In genomic region chr20:5688431-5688972, GRCh38 we compare ENCODE assay signal across 1 cellular context.
TF ChIP-seq lines count a peak whose summit lies in the region.

No MANE protein-coding gene starts in this region.

TF ChIP-seq in HepG2, 621 proteins besides CTCF, POLR2A, EP300 and RAD21 (continued from another document and continues in another):
- no peak for TF ChIP-seq CSRNP2 (CRISPR knock-in tag; conservative IDR thresholded peaks at IDR 0.05; ENCODE audit: low read depth)
- no peak for TF ChIP-seq TCF7 (IDR thresholded peaks at IDR 0.05; ENCODE audit: low read depth)
- no peak for TF ChIP-seq ZNF17 (CRISPR knock-in tag; IDR thresholded peaks at IDR 0.05)
- TF ChIP-seq PRDM10 (CRISPR knock-in tag; IDR thresholded peaks at IDR 0.05; ENCODE audit: low read depth), result no peak
- no peak for TF ChIP-seq ZBTB3 (CRISPR knock-in tag; IDR thresholded peaks at IDR 0.05; ENCODE audit: borderline replicate concordance, low read depth)
- TF ChIP-seq ZNF841 (CRISPR knock-in tag; IDR thresholded peaks at IDR 0.05; ENCODE audit: borderline replicate concordance), result no peak
- no peak for TF ChIP-seq ZNF205 (CRISPR knock-in tag; IDR thresholded peaks at IDR 0.05)
- no peak for TF ChIP-seq ZUFSP (CRISPR knock-in tag; IDR thresholded peaks at IDR 0.05; ENCODE audit: borderline replicate concordance)
- 0 out of 2 replicates have a peak, but pooled peaks have one; percentile 28 for TF ChIP-seq CC2D1A (CRISPR knock-in tag; IDR thresholded peaks at IDR 0.05)
- no peak for TF ChIP-seq ZNF660 (CRISPR knock-in tag; IDR thresholded peaks at IDR 0.05; ENCODE audit: borderline replicate concordance, low read depth)
- no peak for TF ChIP-seq MAFK (conservative IDR thresholded peaks at IDR 0.05 in 1 of 2, IDR thresholded peaks at IDR 0.05 in 1 of 2; ENCODE audit: low read length in 2 of 2)
- TF ChIP-seq ZBTB38 (CRISPR knock-in tag; IDR thresholded peaks at IDR 0.05), result peak; percentile 53; the same call in 1 of the 2 replicates
- TF ChIP-seq ZNF879 (CRISPR knock-in tag; IDR thresholded peaks at IDR 0.05), result no peak
- no peak for TF ChIP-seq ZNF24 (IDR thresholded peaks at IDR 0.05)
- no peak for TF ChIP-seq ZNF460 (CRISPR knock-in tag; IDR thresholded peaks at IDR 0.05; ENCODE audit: borderline replicate concordance)
- peak; percentile 36; the same call in 1 of the 2 replicates for TF ChIP-seq THAP9 (CRISPR knock-in tag; IDR thresholded peaks at IDR 0.05; ENCODE audit: borderline replicate concordance)
- 0 out of 2 replicates have a peak, but pooled peaks have one; percentile 50 for TF ChIP-seq ZNF691 (CRISPR knock-in tag; IDR thresholded peaks at IDR 0.05; ENCODE audit: borderline replicate concordance, low read depth)
- no peak for TF ChIP-seq NFATC3 (CRISPR knock-in tag; IDR thresholded peaks at IDR 0.05)
- peak; percentile 62; the same call in 1 of the 2 replicates for TF ChIP-seq ZNF281 (CRISPR knock-in tag; IDR thresholded peaks at IDR 0.05; ENCODE audit: borderline replicate concordance)
- peak; percentile 81; the same call in 1 of the 2 replicates for TF ChIP-seq RXRB (CRISPR knock-in tag; IDR thresholded peaks at IDR 0.05; ENCODE audit: borderline replicate concordance)
- TF ChIP-seq ZFY (CRISPR knock-in tag; IDR thresholded peaks at IDR 0.05), result no peak
- TF ChIP-seq FOXM1 (CRISPR knock-in tag; IDR thresholded peaks at IDR 0.05), result no peak
- peak; percentile 28; the same call in 1 of the 2 replicates for TF ChIP-seq KDM5B (CRISPR knock-in tag; IDR thresholded peaks at IDR 0.05; ENCODE audit: borderline replicate concordance)
- no peak for TF ChIP-seq HMGXB3 (CRISPR knock-in tag; IDR thresholded peaks at IDR 0.05; ENCODE audit: borderline replicate concordance)
- TF ChIP-seq ZNF839 (CRISPR knock-in tag; IDR thresholded peaks at IDR 0.05; ENCODE audit: borderline replicate concordance), result no peak
- no peak for TF ChIP-seq WIZ (CRISPR knock-in tag; IDR thresholded peaks at IDR 0.05)
- 0 out of 2 replicates have a peak, but pooled peaks have one; percentile 31 for TF ChIP-seq POGZ (CRISPR knock-in tag; IDR thresholded peaks at IDR 0.05)
- TF ChIP-seq SALL1 (CRISPR knock-in tag; IDR thresholded peaks at IDR 0.05), result peak; percentile 50; the same call in 1 of the 2 replicates
- TF ChIP-seq GATAD1 (CRISPR knock-in tag; IDR thresholded peaks at IDR 0.05), result 0 out of 2 replicates have a peak, but pooled peaks have one; percentile 28
- TF ChIP-seq ZBTB1 (CRISPR knock-in tag; IDR thresholded peaks at IDR 0.05; ENCODE audit: borderline replicate concordance), result no peak
- no peak for TF ChIP-seq ZBTB46 (CRISPR knock-in tag; IDR thresholded peaks at IDR 0.05; ENCODE audit: borderline replicate concordance)
- no peak for TF ChIP-seq ZNF75D (CRISPR knock-in tag; IDR thresholded peaks at IDR 0.05; ENCODE audit: borderline replicate concordance)
- TF ChIP-seq U2AF1 (optimal IDR thresholded peaks at IDR 0.05; ENCODE audit: low read depth, low read length), result no peak
- peak; percentile 76 for TF ChIP-seq GABPB1 (CRISPR knock-in tag; IDR thresholded peaks at IDR 0.05)
- TF ChIP-seq ZBTB7A (CRISPR knock-in tag; IDR thresholded peaks at IDR 0.05), result peak; percentile 52; the same call in 1 of the 2 replicates
- peak; percentile 49 for TF ChIP-seq TEAD3 (CRISPR knock-in tag; optimal IDR thresholded peaks at IDR 0.05; ENCODE audit: borderline replicate concordance)
